Comparison of ENCODE assay signal across 12 cellular contexts in the genomic region with DNA sequence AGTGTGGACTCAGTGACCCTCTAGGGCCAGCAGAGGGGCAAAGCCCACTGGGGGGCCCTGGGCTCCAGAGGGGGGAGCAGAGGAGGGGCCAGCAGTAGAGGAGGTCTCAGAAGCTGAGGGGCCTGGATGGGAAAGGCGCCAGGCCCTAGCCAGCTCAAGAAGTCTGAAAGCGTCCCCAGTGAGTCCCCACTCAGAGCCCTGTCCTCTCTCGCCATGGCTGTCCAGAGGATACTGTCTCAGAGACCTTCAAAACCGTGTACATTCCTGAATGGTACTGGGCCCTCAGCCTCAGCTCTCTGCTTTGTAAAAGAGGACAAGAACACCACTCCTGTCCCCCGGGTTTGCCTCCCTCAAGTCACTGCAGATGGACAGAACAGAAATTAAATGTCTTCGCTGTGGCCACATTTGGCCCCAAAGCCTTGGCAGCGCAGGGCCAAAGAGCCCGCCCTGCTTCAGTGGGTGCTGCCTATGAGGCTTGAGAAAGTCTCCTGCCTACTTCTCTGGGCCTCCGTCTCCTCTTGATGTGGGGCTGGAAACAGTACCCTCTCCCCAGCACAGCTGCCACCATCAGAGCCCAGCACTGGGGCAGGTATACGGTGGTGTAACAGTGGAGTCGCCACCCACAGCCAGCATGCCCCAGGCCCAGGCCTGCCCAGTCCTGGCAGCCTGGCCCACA. TPM values are rescaled to one million over a fixed set of nuclear protein-coding genes. Genes with fewer than 3 reads are reported as not detected.
DNase-seq lines count a peak whose midpoint lies in the region; ATAC-seq, FAIRE-seq and TF ChIP-seq lines count a peak whose summit lies in the region.
"Had no signal": no experiment of that assay in that cellular context is flagged by ENCODE, and none has a peak within 500 bp of the region (broad histone marks: within the 10 kb centered on the region; RNA-seq: fewer than 3 reads in every experiment).

No MANE protein-coding gene starts in this region.

- H3K4me1 ChIP-seq in H1 (replicated peaks in 1 of 4; ENCODE audit: control insufficient read depth in 3 of 4, insufficient read depth in 4 of 4, low read length in 3 of 4) = peaks cover 0 to 39% (median 27%) of the 10 kb centered on the region in 4 experiments; a peak in 6 of 7 replicates
- peaks cover 50% of the 10 kb centered on the region for H3K4me1 ChIP-seq in muscle layer of colon (ENCODE audit: insufficient read depth, low read length)
- H3K4me1 ChIP-seq in tibial artery = peaks cover 0 to 69% (median 41%) of the 10 kb centered on the region in 4 donors

- no peak overlapping the region for H3K23ac ChIP-seq in H1 (ENCODE audit: insufficient read length)

- WGBS in H1 (ENCODE audit: extremely low coverage in 1 of 2, insufficient coverage in 1 of 2, insufficient read length in 1 of 2, insufficient replicate concordance in 2 of 2, low coverage in 1 of 2, low lambda C conversion rate in 2 of 2, missing lambda C conversion rate in 1 of 2), 2 experiments = 84% methylated on average over 11 of the region's 11 CpGs; no CpG with 5 or more reads in 1 of the 2 experiments

- H2AFZ ChIP-seq in H1 (ENCODE audit: low read length) = no peak overlapping the region

- no peaks in the 10 kb centered on the region for H3K79me2 ChIP-seq in H1 (ENCODE audit: control insufficient read depth in 1 of 2, insufficient read depth in 2 of 2, low read length in 2 of 2)

- H3K14ac ChIP-seq in H1 (ENCODE audit: insufficient read length) = no peak overlapping the region

- no peak overlapping the region for H4K5ac ChIP-seq in H1 (ENCODE audit: insufficient read length, low read depth, low read length)

- 0 out of 2 replicates have a peak overlapping the region, but pooled peaks have one; percentile 46 for H2BK15ac ChIP-seq in H1 (ENCODE audit: low read length)

- H2BK120ac ChIP-seq in H1 (replicated peaks; ENCODE audit: low read depth, low read length) = no peak overlapping the region

- no peak overlapping the region for H4K91ac ChIP-seq in H1 (replicated peaks; ENCODE audit: insufficient read length, low read length)

- DNase-seq in DMS53 (lab: John Stamatoyannopoulos, UW) (peak; percentile 17), DMS53 treated with DMSO at 0.1 percent for 48 hours (lab: John Stamatoyannopoulos, UW; ENCODE audit: unreplicated experiment) (no peak), H1 (ENCODE audit: low read depth in 1 of 2, low spot score in 2 of 2) (no peak), tibial artery (no peak), NCI-H446 treated with DMSO at 0.1 percent for 48 hours (lab: John Stamatoyannopoulos, UW) (no peak)
- DNase-seq in activated naive CD4-positive, alpha-beta T cell (lab: John Stamatoyannopoulos, UW) = no peak
- DNase-seq: activated CD8-positive, alpha-beta T cell treated with anti-CD3 and anti-CD28 coated beads for 36 hours; activated naive CD8-positive, alpha-beta T cell treated with anti-CD3 and anti-CD28 coated beads, Interleukin-2, amount 10 ng/mL, durations not matched to agents 7 days and 5 days had no signal

- TF ChIP-seq RAD21 in H1 (IDR thresholded peaks at IDR 0.05 in 1 of 2, conservative IDR thresholded peaks at IDR 0.05 in 1 of 2; ENCODE audit: low read depth in 2 of 2, low read length in 2 of 2) = no peak

- intact Hi-C loops in tibial artery (cut with DNase I; ENCODE audit: low total_unique reads) = no loop called here

- peaks cover 2% of the 10 kb centered on the region; the same call in 1 of the 2 replicates for H3K23me2 ChIP-seq in H1 (ENCODE audit: low read depth, low read length)

- H2BK20ac ChIP-seq in H1 (ENCODE audit: low read length) = no peak overlapping the region

- POLR2A ChIA-PET in H1 (lab: Charles Lee; ENCODE audit: partially characterized antibody) = interaction anchor here (1.5 to 2.1 kb wide), 3 partner anchors 10 to 12 kb away, joined by 4 to 8 read pairs (median 5); no protein-coding TSS in a partner anchor

- no peak for TF ChIP-seq POLR2A in H1 (IDR thresholded peaks at IDR 0.05; ENCODE audit: control extremely low read depth in 1 of 2, low read depth in 2 of 2, low read length in 2 of 2)

- no peak overlapping the region; the same call in 1 of the 2 replicates for H3K18ac ChIP-seq in H1 (ENCODE audit: extremely low read depth, low read length)

- H4K20me1 ChIP-seq in H1 (replicated peaks in 1 of 2; ENCODE audit: control insufficient read depth in 1 of 2, insufficient read depth in 2 of 2, low read length in 2 of 2) = peaks cover 6 to 9% of the 10 kb centered on the region in 2 experiments

- ATAC-seq in GM19463 (IDR thresholded peaks at IDR 0.05; ENCODE audit: unreplicated experiment) = no peak
- ATAC-seq: activated CD8-positive, alpha-beta T cell treated with anti-CD3 and anti-CD28 coated beads for 36 hours had no signal

- H2BK5ac ChIP-seq in H1 (ENCODE audit: low read depth, low read length) = no peak overlapping the region

- H3K9ac ChIP-seq in H1 (replicated peaks in 1 of 4; ENCODE audit: extremely low read depth in 1 of 4, low read depth in 3 of 4, low read length in 3 of 4) (no peak overlapping the region), muscle layer of colon (ENCODE audit: low read length) (no peak overlapping the region)

- FAIRE-seq in H1 (lab: Jason Lieb, UNC) = no peak
- FAIRE-seq: endometrium had no signal

- H3K36me3 ChIP-seq in H1 (ENCODE audit: control insufficient read depth in 2 of 4, insufficient read depth in 4 of 4, low read length in 3 of 4) (no peaks in the 10 kb centered on the region), muscle layer of colon (ENCODE audit: insufficient read depth, low read length) (no peaks in the 10 kb centered on the region), tibial artery (peaks cover 0 to 11% (median 0%) of the 10 kb centered on the region in 3 donors)

- H2AK5ac ChIP-seq in H1 (ENCODE audit: low read depth, low read length) = no peak overlapping the region

- TF ChIP-seq CTCF in H1 (IDR thresholded peaks at IDR 0.05; ENCODE audit: control extremely low read depth in 1 of 3, insufficient read depth in 1 of 3, low read depth in 1 of 3, low read length in 3 of 3) = no peak
- TF ChIP-seq CTCF in tibial artery (IDR thresholded peaks at IDR 0.05) = no peak

- CTCF ChIA-PET in H1 (lab: Charles Lee; ENCODE audit: partially characterized antibody) = interaction anchor here (1.0 to 32.4 kb wide), 9 partner anchors 9 to 111 kb away, joined by 3 to 476 read pairs (median 4); a partner anchor contains a TSS

- no peaks in the 10 kb centered on the region for H3K79me1 ChIP-seq in H1 (ENCODE audit: low read depth, low read length)

- H2BK12ac ChIP-seq in H1 (ENCODE audit: low read depth, low read length) = no peak overlapping the region

- peaks cover 24 to 51% (median 45%) of the 10 kb centered on the region in 4 experiments for H3K27me3 ChIP-seq in H1 (replicated peaks in 1 of 4; ENCODE audit: control insufficient read depth in 3 of 4, extremely low read depth in 1 of 4, insufficient read depth in 3 of 4, low read length in 3 of 4)
- H3K27me3 ChIP-seq in muscle layer of colon (ENCODE audit: control insufficient read depth in 1 of 2, insufficient read depth in 2 of 2, low read length in 2 of 2) = peaks cover 0 to 11% of the 10 kb centered on the region in 2 donors
- peaks cover 0 to 75% of the 10 kb centered on the region in 2 donors for H3K27me3 ChIP-seq in tibial artery

- H3K4ac ChIP-seq in H1 (replicated peaks; ENCODE audit: insufficient read length, low read depth, low read length) = no peak overlapping the region

- H3K4me2 ChIP-seq in H1 (ENCODE audit: insufficient read depth in 1 of 2, low read depth in 2 of 2, low read length in 2 of 2) = peak overlapping the region; percentile 53 to 60; a peak in 3 of 4 replicates

- H3K4me3 ChIP-seq in H1 (ENCODE audit: extremely low read depth in 1 of 4, insufficient read depth in 2 of 4, low read depth in 3 of 4, low read length in 4 of 4) (peak overlapping the region in 1 of 4 experiments; percentile 49; a peak in 2 of 8 replicates), muscle layer of colon (ENCODE audit: low read depth in 1 of 2, low read length in 2 of 2) (peak overlapping the region in 1 of 2 donors; percentile 23), tibial artery (no peak overlapping the region)

- H4K8ac ChIP-seq in H1 (ENCODE audit: extremely low read depth, insufficient read depth, low read length) = no peak overlapping the region; the same call in 1 of the 2 replicates

- H3K27ac ChIP-seq in H1 (ENCODE audit: low read depth, low read length) = no peak overlapping the region
- peak overlapping the region; percentile 27 for H3K27ac ChIP-seq in muscle layer of colon (ENCODE audit: low read depth, low read length)
- H3K27ac ChIP-seq in tibial artery = peak overlapping the region; percentile 30 to 46

- no peak for TF ChIP-seq EP300 in H1 (IDR thresholded peaks at IDR 0.05; ENCODE audit: borderline replicate concordance in 1 of 2, low read depth in 2 of 2, low read length in 2 of 2)

- H3K9me3 ChIP-seq in H1 (ENCODE audit: insufficient read depth in 2 of 2, low read depth in 1 of 2, low read length in 1 of 2) = no peaks in the 10 kb centered on the region
- no peaks in the 10 kb centered on the region for H3K9me3 ChIP-seq in muscle layer of colon (ENCODE audit: low read length)
- H3K9me3 ChIP-seq in tibial artery = no peaks in the 10 kb centered on the region

- no peak overlapping the region for H3K56ac ChIP-seq in H1 (replicated peaks; ENCODE audit: insufficient read length, low read depth, low read length)

RNA-seq across cellular contexts. Expression of a gene that starts 3.6 kb away (rescaled TPM):
- 0.61 and 1.0 TPM in 2 replicates for total RNA-seq in H1 (2021; fragmentation: NEBNext Ultra II Directional; extraction: Animal tissue kit (Norgen Biotek cat#: 25700))
- 0.77 and 1.3 TPM in 2 replicates for polyA plus RNA-seq in H1 (2011; rRNA removed)
- 1.4 TPM for polyA plus RNA-seq in H1 (2011; cell fraction: cytosol; rRNA removed)
- 1.4 TPM for polyA plus RNA-seq in H1 (2011; cell fraction: nucleus; rRNA removed)
- 0.70 to 1.4 TPM (median 0.81 TPM) in 4 replicates for polyA plus RNA-seq in H1 (2012, experiment 1 of 2)
- 0.79 TPM for polyA plus RNA-seq in H1 (2012, experiment 2 of 2)
- polyA plus RNA-seq in H1 (2013, experiment 1 of 2) = 0.51 TPM
- 0.39 TPM for polyA plus RNA-seq in H1 (2013, experiment 2 of 2)
- polyA minus RNA-seq in H1 (2011; rRNA and poly(A)+ RNA removed) = 0.34 TPM in 1 of 2 replicates, not detected in the other
- not detected for polyA minus RNA-seq in H1 (2011; cell fraction: cytosol; rRNA and poly(A)+ RNA removed)
- 1.1 TPM for polyA minus RNA-seq in H1 (2011; cell fraction: nucleus; rRNA and poly(A)+ RNA removed)
- total RNA-seq: activated CD8-positive, alpha-beta T cell treated with anti-CD3 and anti-CD28 coated beads for 36 hours; activated naive CD8-positive, alpha-beta T cell treated with anti-CD3 and anti-CD28 coated beads, Interleukin-2, amount 10 ng/mL, durations not matched to agents 7 days and 5 days had no signal

RNA-seq across cellular contexts. Expression of a gene that starts 19.4 kb away (rescaled TPM):
- total RNA-seq in H1 (2021; fragmentation: NEBNext Ultra II Directional; extraction: Animal tissue kit (Norgen Biotek cat#: 25700)) = 3.1 and 3.5 TPM in 2 replicates
- 4.9 and 7.5 TPM in 2 replicates for polyA plus RNA-seq in H1 (2011; rRNA removed)
- 4.4 TPM for polyA plus RNA-seq in H1 (2011; cell fraction: cytosol; rRNA removed)
- polyA plus RNA-seq in H1 (2011; cell fraction: nucleus; rRNA removed) = 11.3 TPM
- polyA plus RNA-seq in H1 (2012, experiment 1 of 2) = 2.6 to 5.3 TPM (median 3.4 TPM) in 4 replicates
- 2.2 TPM for polyA plus RNA-seq in H1 (2012, experiment 2 of 2)
- 3.5 TPM for polyA plus RNA-seq in H1 (2013, experiment 1 of 2)
- 3.4 TPM for polyA plus RNA-seq in H1 (2013, experiment 2 of 2)
- 4.4 and 5.2 TPM in 2 replicates for polyA minus RNA-seq in H1 (2011; rRNA and poly(A)+ RNA removed)
- polyA minus RNA-seq in H1 (2011; cell fraction: cytosol; rRNA and poly(A)+ RNA removed) = 2.8 TPM
- 10.0 TPM for polyA minus RNA-seq in H1 (2011; cell fraction: nucleus; rRNA and poly(A)+ RNA removed)

RNA-seq across cellular contexts. Expression of a gene that starts 34.0 kb away (rescaled TPM):
- total RNA-seq in H1 (2021; fragmentation: NEBNext Ultra II Directional; extraction: Animal tissue kit (Norgen Biotek cat#: 25700)) = 25.9 and 28.7 TPM in 2 replicates
- 32.9 and 41.9 TPM in 2 replicates for polyA plus RNA-seq in H1 (2011; rRNA removed)
- 27.5 TPM for polyA plus RNA-seq in H1 (2011; cell fraction: cytosol; rRNA removed)
- polyA plus RNA-seq in H1 (2011; cell fraction: nucleus; rRNA removed) = 43.8 TPM
- 33.8 to 46.5 TPM (median 42.5 TPM) in 4 replicates for polyA plus RNA-seq in H1 (2012, experiment 1 of 2)
- 32.9 TPM for polyA plus RNA-seq in H1 (2012, experiment 2 of 2)
- 52.3 TPM for polyA plus RNA-seq in H1 (2013, experiment 1 of 2)
- polyA plus RNA-seq in H1 (2013, experiment 2 of 2) = 54.7 TPM
- polyA minus RNA-seq in H1 (2011; rRNA and poly(A)+ RNA removed) = 13.5 and 16.7 TPM in 2 replicates
- polyA minus RNA-seq in H1 (2011; cell fraction: cytosol; rRNA and poly(A)+ RNA removed) = 22.1 TPM
- polyA minus RNA-seq in H1 (2011; cell fraction: nucleus; rRNA and poly(A)+ RNA removed) = 16.5 TPM
- total RNA-seq: A172; activated naive CD8-positive, alpha-beta T cell treated with anti-CD3 and anti-CD28 coated beads, Interleukin-2, amount 10 ng/mL, durations not matched to agents 7 days and 5 days had no signal
